Comparison of ENCODE assay signal across 8 cellular contexts in the genomic region with DNA sequence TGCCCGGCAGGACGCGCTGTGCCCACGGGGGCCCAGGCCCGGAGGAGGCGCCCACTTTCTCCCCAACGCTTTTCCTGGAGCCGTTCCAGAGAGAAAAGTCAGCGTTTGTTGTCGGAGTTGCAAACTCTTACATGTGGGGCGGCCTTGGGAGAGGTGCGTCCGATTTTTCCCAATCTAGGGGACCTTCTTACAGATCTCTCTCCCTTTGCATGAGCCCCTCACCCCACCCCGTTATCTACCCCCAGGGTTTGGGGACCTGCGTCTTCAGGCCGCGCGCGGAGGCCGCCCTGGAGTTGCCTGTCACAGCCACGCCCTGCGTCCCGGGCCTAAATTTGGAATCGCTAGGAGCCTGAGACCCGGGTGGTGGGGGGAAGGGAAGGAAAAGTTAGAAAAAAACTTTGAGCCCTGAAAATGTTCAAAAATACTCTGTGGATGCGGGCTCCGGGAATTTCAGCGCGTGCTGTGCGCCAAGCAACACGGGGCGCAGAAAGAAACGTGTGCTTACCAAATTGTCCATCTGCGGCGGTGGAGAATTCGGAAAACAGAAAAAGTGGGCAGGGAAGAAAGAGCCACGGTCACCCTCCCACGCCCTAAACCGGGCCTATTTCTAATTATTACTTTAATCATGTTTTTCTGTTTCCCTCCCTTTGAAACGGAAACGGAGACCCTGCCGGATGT. TPM values are rescaled to one million over a fixed set of nuclear protein-coding genes. Genes with fewer than 3 reads are reported as not detected.
DNase-seq lines count a peak whose midpoint lies in the region; ATAC-seq, FAIRE-seq and TF ChIP-seq lines count a peak whose summit lies in the region.

No MANE protein-coding gene starts in this region.

- H3K9ac ChIP-seq in skeletal muscle tissue (ENCODE audit: low read depth in 1 of 3, low read length in 3 of 3): peak overlapping the region; percentile 91 to 95 (median 94)

- H3K36me3 ChIP-seq in skeletal muscle tissue (ENCODE audit: control insufficient read depth in 3 of 3, insufficient read depth in 3 of 3, low read length in 3 of 3): peaks cover 0 to 6% (median 2%) of the 10 kb centered on the region in 3 donors

- H3K9me3 ChIP-seq in skeletal muscle tissue (ENCODE audit: control insufficient read depth in 3 of 3, low read length in 3 of 3): no peaks in the 10 kb centered on the region

- ATAC-seq in HG03442 (IDR thresholded peaks at IDR 0.05; ENCODE audit: unreplicated experiment) (peak; percentile 3), left ventricle myocardium superior (peak; percentile 73)
- ATAC-seq in activated naive CD4-positive, alpha-beta T cell treated with anti-CD3 and anti-CD28 coated beads, Interleukin-2, amount 50 U/mL, for 72 hours: peak in 1 of 2 donors; percentile 15

- H3K27me3 ChIP-seq in skeletal muscle tissue (ENCODE audit: control insufficient read depth in 3 of 3, insufficient read depth in 3 of 3, low read length in 3 of 3): no peaks in the 10 kb centered on the region

- peak overlapping the region; percentile 85 to 88 (median 86) for H3K4me3 ChIP-seq in skeletal muscle tissue (ENCODE audit: low read length in 3 of 3)

- peak overlapping the region; percentile 97 to 98 for H3K27ac Mint-ChIP-seq in activated naive CD4-positive, alpha-beta T cell treated with anti-CD3 and anti-CD28 coated beads, Interleukin-2, amount 50 U/mL, for 72 hours

- no peak for TF ChIP-seq POLR2A in GM12892 (IDR thresholded peaks at IDR 0.05; ENCODE audit: low read depth, low read length)

- no peak for DNase-seq in GM12892 (ENCODE audit: insufficient read length)
- no peak for DNase-seq in activated naive CD4-positive, alpha-beta T cell treated with anti-CD3 and anti-CD28 coated beads, Interleukin-2, amount 50 U/mL, for 72 hours (ENCODE audit: low spot score in 2 of 2)
- peak; percentile 87 for DNase-seq in left ventricle myocardium superior
- DNase-seq in DMS153 treated with DMSO at 0.1 percent for 48 hours (lab: John Stamatoyannopoulos, UW; ENCODE audit: unreplicated experiment): no peak
- DNase-seq in NCI-H2171 treated with DMSO at 0.1 percent for 48 hours (lab: John Stamatoyannopoulos, UW): no peak
- no peak for DNase-seq in HUDEP-2 (lab: John Stamatoyannopoulos, UW; ENCODE audit: unreplicated experiment in 76 of 76)

- peaks cover 0 to 4% of the 10 kb centered on the region in 2 donors for H3K9me3 Mint-ChIP-seq in activated naive CD4-positive, alpha-beta T cell treated with anti-CD3 and anti-CD28 coated beads, Interleukin-2, amount 50 U/mL, for 72 hours

- FAIRE-seq in GM12892 (lab: Jason Lieb, UNC): peak; percentile 27

- intact Hi-C loops in left ventricle myocardium superior (cut with micrococcal nuclease): no loop called here

- H3K27ac ChIP-seq in skeletal muscle tissue (ENCODE audit: low read depth, low read length): peak overlapping the region; percentile 85

- peaks cover 22 to 45% of the 10 kb centered on the region in 2 donors for H3K36me3 Mint-ChIP-seq in activated naive CD4-positive, alpha-beta T cell treated with anti-CD3 and anti-CD28 coated beads, Interleukin-2, amount 50 U/mL, for 72 hours

- peaks cover 37 to 46% (median 42%) of the 10 kb centered on the region in 3 donors for H3K4me1 ChIP-seq in skeletal muscle tissue (ENCODE audit: control insufficient read depth in 3 of 3, insufficient read depth in 3 of 3, low read length in 3 of 3)

RNA-seq across cellular contexts. Expression of a gene that starts 0.6 kb away (rescaled TPM):
- 113 TPM for polyA plus RNA-seq in GM12892 (2012; ENCODE audit: missing spikeins)
- total RNA-seq in activated naive CD4-positive, alpha-beta T cell treated with anti-CD3 and anti-CD28 coated beads, Interleukin-2, amount 50 U/mL, for 72 hours: 100 to 1,000 TPM in 1 of 2 donors, 10 to 100 TPM in 1; 64.1 to 158 TPM
- 360 TPM for total RNA-seq in left ventricle myocardium superior
- total RNA-seq in skeletal muscle tissue: 122 TPM
